8 cellular contexts compared by ENCODE assay signal in the genomic region with DNA sequence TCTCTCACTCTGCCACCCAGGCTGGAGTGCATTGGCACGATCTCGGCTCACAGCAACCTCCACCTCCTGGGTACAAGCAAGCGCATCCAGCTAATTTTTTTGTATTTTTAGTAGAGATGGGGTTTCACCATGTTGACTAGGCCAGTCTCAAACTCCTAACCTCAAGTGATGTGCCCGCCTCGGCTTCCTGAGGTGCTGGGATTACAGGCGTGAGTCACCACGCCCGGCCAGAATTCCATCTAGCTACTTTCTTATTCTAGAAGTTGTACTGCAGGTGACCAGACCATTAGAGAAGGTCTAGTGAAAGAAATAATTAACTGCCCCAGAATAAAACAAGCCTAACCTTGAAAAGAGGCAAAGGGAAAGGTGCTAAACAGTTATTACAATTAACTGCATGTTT. TPM values are rescaled to one million over a fixed set of nuclear protein-coding genes. Genes with fewer than 3 reads are reported as not detected.
A peak's percentile ranks its signal among the peaks of the same experiment; 100 is the strongest.
DNase-seq lines count a peak whose midpoint lies in the region; ATAC-seq and TF ChIP-seq lines count a peak whose summit lies in the region.

No MANE protein-coding gene starts in this region.

- no peaks in the 10 kb centered on the region for H3K9me3 ChIP-seq in DOHH2 (ENCODE audit: control insufficient read depth, insufficient read depth, low read length)

- DNase-seq in LNCaP clone FGC (ENCODE audit: low read depth) (no peak), HuH-7.5 (ENCODE audit: low spot score) (no peak), KG1 (lab: John Stamatoyannopoulos, UW) (no peak)
- no peak for DNase-seq in natural killer cell treated with Interleukin-12 subunit alpha and Interleukin-12 subunit beta and Interleukin-15 and Interleukin-18, amount 100 ng/mL, for 72 hours (ENCODE audit: low spot score)

- H3K4me3 Mint-ChIP-seq in brain = peak overlapping the region; percentile 74 to 100 (median 99)
- H3K4me3 Mint-ChIP-seq in natural killer cell treated with Interleukin-12 subunit alpha and Interleukin-12 subunit beta and Interleukin-15 and Interleukin-18, amount 100 ng/mL, for 72 hours = peak overlapping the region; percentile 96

- H3K36me3 Mint-ChIP-seq in brain = peaks cover 24% of the 10 kb centered on the region
- H3K36me3 Mint-ChIP-seq in natural killer cell treated with Interleukin-12 subunit alpha and Interleukin-12 subunit beta and Interleukin-15 and Interleukin-18, amount 100 ng/mL, for 72 hours = no peaks in the 10 kb centered on the region

- peak overlapping the region in 2 of 5 experiments; percentile 13 to 56 for H3K27ac Mint-ChIP-seq in brain
- H3K27ac Mint-ChIP-seq in natural killer cell treated with Interleukin-12 subunit alpha and Interleukin-12 subunit beta and Interleukin-15 and Interleukin-18, amount 100 ng/mL, for 72 hours = peak overlapping the region; percentile 24 to 54

- H3K4me3 ChIP-seq in DOHH2 (ENCODE audit: low read length) (peak overlapping the region; percentile 93), LNCaP clone FGC (ENCODE audit: low read depth, low read length) (peak overlapping the region; percentile 66)

- peaks cover 0 to under 1% (median 0%) of the 10 kb centered on the region in 5 experiments for H3K9me3 Mint-ChIP-seq in brain
- H3K9me3 Mint-ChIP-seq in natural killer cell treated with Interleukin-12 subunit alpha and Interleukin-12 subunit beta and Interleukin-15 and Interleukin-18, amount 100 ng/mL, for 72 hours = no peaks in the 10 kb centered on the region

- peak overlapping the region; percentile 98 for H3K4me2 ChIP-seq in DOHH2 (ENCODE audit: low read length)

- H3F3A ChIP-seq in DOHH2 (ENCODE audit: control insufficient read depth, insufficient read depth) = no peaks in the 10 kb centered on the region; the same call in 1 of the 2 replicates

- H3K4me1 Mint-ChIP-seq in brain = peaks cover 40% of the 10 kb centered on the region
- peaks cover 21 to 31% of the 10 kb centered on the region in 2 donors for H3K4me1 Mint-ChIP-seq in natural killer cell treated with Interleukin-12 subunit alpha and Interleukin-12 subunit beta and Interleukin-15 and Interleukin-18, amount 100 ng/mL, for 72 hours (ENCODE audit: low read depth in 2 of 2)

- peaks cover 75% of the 10 kb centered on the region for H3K79me2 ChIP-seq in DOHH2 (ENCODE audit: control insufficient read depth, low read length)

- no peak overlapping the region for H3K27ac ChIP-seq in DOHH2 (ENCODE audit: low read depth, low read length)

- H3K9me2 ChIP-seq in DOHH2 (replicated peaks; ENCODE audit: control insufficient read depth, low read length) = no peaks in the 10 kb centered on the region

- no peak for ATAC-seq in natural killer cell treated with Interleukin-12 subunit alpha and Interleukin-12 subunit beta and Interleukin-15 and Interleukin-18, amount 100 ng/mL, for 72 hours
- ATAC-seq in GM19463 (IDR thresholded peaks at IDR 0.05; ENCODE audit: unreplicated experiment) = no peak
- no peak for ATAC-seq in GM21526 (IDR thresholded peaks at IDR 0.05; ENCODE audit: low FRiP score, unreplicated experiment)

- H3K4me1 ChIP-seq in DOHH2 (ENCODE audit: control insufficient read depth, low read length) = peaks cover 29% of the 10 kb centered on the region

- peaks cover 11% of the 10 kb centered on the region; the same call in 1 of the 2 replicates for H4K20me1 ChIP-seq in DOHH2 (ENCODE audit: control insufficient read depth, insufficient read depth, low read depth, low read length)

- peaks cover 9% of the 10 kb centered on the region for H3K27me3 Mint-ChIP-seq in brain
- H3K27me3 Mint-ChIP-seq in natural killer cell treated with Interleukin-12 subunit alpha and Interleukin-12 subunit beta and Interleukin-15 and Interleukin-18, amount 100 ng/mL, for 72 hours = no peaks in the 10 kb centered on the region

- H3K27me3 ChIP-seq in DOHH2 (ENCODE audit: control insufficient read depth, low read length) = no peaks in the 10 kb centered on the region

- H3K36me3 ChIP-seq in DOHH2 (ENCODE audit: control insufficient read depth, low read length) = peaks cover 40% of the 10 kb centered on the region

- TF ChIP-seq CTCF in DOHH2 (IDR thresholded peaks at IDR 0.05; ENCODE audit: low read depth, low read length, poor library complexity, severe bottlenecking) = no peak
- no peak for TF ChIP-seq CTCF in LNCaP clone FGC (IDR thresholded peaks at IDR 0.05; ENCODE audit: control insufficient read depth, extremely low read depth, insufficient read depth)
- TF ChIP-seq CTCF in brain (conservative IDR thresholded peaks at IDR 0.05) = no peak

RNA-seq across cellular contexts. Expression of gene LRBA, which starts 2.2 kb away (rescaled TPM):
- polyA plus RNA-seq in brain (ENCODE audit: insufficient read depth, low read depth, low replicate concordance) = 39.1 TPM
- 10 to 100 TPM; 37.7 to 70.5 TPM for total RNA-seq in natural killer cell treated with Interleukin-12 subunit alpha and Interleukin-12 subunit beta and Interleukin-15 and Interleukin-18, amount 100 ng/mL, for 72 hours
